Comparison of ENCODE assay signal across 28 cellular contexts in the genomic region with DNA sequence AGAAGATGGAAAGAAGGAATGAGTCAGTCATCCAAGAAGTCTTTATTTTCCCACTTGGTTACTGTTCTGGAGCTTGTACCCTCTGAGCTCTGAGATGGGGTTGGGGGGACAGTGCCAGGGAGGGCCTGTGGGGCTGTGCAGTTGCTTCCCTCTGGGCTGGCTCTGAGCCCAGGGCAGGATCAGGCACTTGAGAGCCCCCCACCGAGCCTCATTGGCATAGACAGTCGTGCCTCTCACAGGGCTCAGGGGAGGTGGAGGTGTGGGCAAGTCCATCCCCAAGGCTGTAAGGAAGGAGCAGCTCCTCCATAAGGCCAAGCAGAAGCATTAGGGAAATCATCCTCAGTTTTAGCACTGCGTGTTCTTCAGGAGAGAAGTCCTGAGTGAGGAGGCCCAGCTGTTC. TPM values are rescaled to one million over a fixed set of nuclear protein-coding genes. Genes with fewer than 3 reads are reported as not detected.
DNase-seq lines count a peak whose midpoint lies in the region; ATAC-seq lines count a peak whose summit lies in the region.
"Had no signal": no experiment of that assay in that cellular context is flagged by ENCODE, and none has a peak within 500 bp of the region (broad histone marks: within the 10 kb centered on the region; RNA-seq: fewer than 3 reads in every experiment).

No MANE protein-coding gene starts in this region.

- CTCF ChIA-PET in activated CD8-positive, alpha-beta memory T cell treated with anti-CD3 and anti-CD28 coated beads, Interleukin-2, amount 10 ng/mL, durations not matched to agents 7 days and 5 days (lab: Charles Lee), result interaction anchor here (1.3 to 4.4 kb wide), 4 partner anchors 9 to 251 kb away, joined by 3 to 30 read pairs (median 24); a partner anchor contains a TSS

- no peak overlapping the region for H3K4ac ChIP-seq in neuronal stem cell (ENCODE audit: low read length)

- peaks cover 0 to 1% of the 10 kb centered on the region in 2 donors for H3K9me3 ChIP-seq in neuronal stem cell (replicated peaks in 1 of 2; ENCODE audit: control insufficient read depth in 2 of 2, insufficient read depth in 1 of 2, low read depth in 1 of 2, low read length in 2 of 2)
- H3K9me3 ChIP-seq: BLaER1, breast epithelium, left lung, suprapubic skin had no signal

- H3K27ac Mint-ChIP-seq in activated CD8-positive, alpha-beta memory T cell treated with anti-CD3 and anti-CD28 coated beads, Interleukin-2, amount 10 ng/mL, durations not matched to agents 7 days and 5 days, result peak overlapping the region; percentile 54
- H3K27ac Mint-ChIP-seq: activated naive CD4-positive, alpha-beta T cell treated with anti-CD3 and anti-CD28 coated beads for 36 hours; activated T-cell treated with anti-CD3 and anti-CD28 coated beads, Interleukin-2, amount 50 U/mL, for 72 hours had no signal

- H3K9me3 Mint-ChIP-seq in activated CD8-positive, alpha-beta memory T cell treated with anti-CD3 and anti-CD28 coated beads, Interleukin-2, amount 10 ng/mL, durations not matched to agents 7 days and 5 days (ENCODE audit: low read depth), result no peaks in the 10 kb centered on the region
- H3K9me3 Mint-ChIP-seq: activated naive CD4-positive, alpha-beta T cell treated with anti-CD3 and anti-CD28 coated beads for 36 hours; activated T-cell treated with anti-CD3 and anti-CD28 coated beads, Interleukin-2, amount 50 U/mL, for 72 hours; H9; T-cell had no signal

- H3K27me3 ChIP-seq in neuronal stem cell (ENCODE audit: control insufficient read depth in 3 of 3, insufficient read depth in 3 of 3, low read depth in 1 of 3, low read length in 3 of 3), result peaks cover 0 to 52% (median 8%) of the 10 kb centered on the region in 3 experiments
- H3K27me3 ChIP-seq: BLaER1, breast epithelium, left lung, suprapubic skin had no signal

- H3K4me3 Mint-ChIP-seq in activated CD8-positive, alpha-beta memory T cell treated with anti-CD3 and anti-CD28 coated beads, Interleukin-2, amount 10 ng/mL, durations not matched to agents 7 days and 5 days, result no peak overlapping the region
- H3K4me3 Mint-ChIP-seq: activated naive CD4-positive, alpha-beta T cell treated with anti-CD3 and anti-CD28 coated beads for 36 hours; activated T-cell treated with anti-CD3 and anti-CD28 coated beads, Interleukin-2, amount 50 U/mL, for 72 hours; H9 had no signal

- no peak overlapping the region for H3K4me3 ChIP-seq in neuronal stem cell (ENCODE audit: low read length in 2 of 2)
- H3K4me3 ChIP-seq: BLaER1, breast epithelium, left lung, suprapubic skin had no signal

- H2AK5ac ChIP-seq in neuronal stem cell (ENCODE audit: low read depth, low read length), result no peak overlapping the region

- no peak overlapping the region for H2BK120ac ChIP-seq in neuronal stem cell (ENCODE audit: low read depth, low read length)

- no peak overlapping the region for H4K8ac ChIP-seq in neuronal stem cell (ENCODE audit: low read depth, low read length)

- H3K36me3 ChIP-seq in neuronal stem cell (replicated peaks in 1 of 2; ENCODE audit: control insufficient read depth in 2 of 2, insufficient read depth in 2 of 2, low read length in 2 of 2), result peaks cover 0 to 4% of the 10 kb centered on the region in 2 donors
- H3K36me3 ChIP-seq: breast epithelium, suprapubic skin had no signal

- no peak for ATAC-seq in activated CD8-positive, alpha-beta memory T cell treated with anti-CD3 and anti-CD28 coated beads, Interleukin-2, amount 10 ng/mL, durations not matched to agents 7 days and 5 days
- no peak for ATAC-seq in GM21717 (IDR thresholded peaks at IDR 0.05; ENCODE audit: unreplicated experiment)
- ATAC-seq: activated T-cell treated with anti-CD3 and anti-CD28 coated beads, Interleukin-2, amount 50 U/mL, for 72 hours; left lung; T-cell had no signal

- H3K4me1 Mint-ChIP-seq in activated CD8-positive, alpha-beta memory T cell treated with anti-CD3 and anti-CD28 coated beads, Interleukin-2, amount 10 ng/mL, durations not matched to agents 7 days and 5 days, result peaks cover 42% of the 10 kb centered on the region

- peaks cover 8% of the 10 kb centered on the region for H3K79me1 ChIP-seq in neuronal stem cell (ENCODE audit: low read depth, low read length)

- no peaks in the 10 kb centered on the region for H3K27me3 Mint-ChIP-seq in activated CD8-positive, alpha-beta memory T cell treated with anti-CD3 and anti-CD28 coated beads, Interleukin-2, amount 10 ng/mL, durations not matched to agents 7 days and 5 days
- H3K27me3 Mint-ChIP-seq: T-cell had no signal

- peak overlapping the region; percentile 63 for H3K23ac ChIP-seq in neuronal stem cell (ENCODE audit: low read depth, low read length, poor library complexity)

- H3K4me1 ChIP-seq in neuronal stem cell (ENCODE audit: control insufficient read depth in 2 of 2, insufficient read depth in 1 of 2, low read depth in 1 of 2, low read length in 2 of 2), result peaks cover 9 to 12% of the 10 kb centered on the region in 2 donors

- no peak overlapping the region for H3K4me2 ChIP-seq in neuronal stem cell (ENCODE audit: insufficient read depth, low read length, poor library complexity, severe bottlenecking)
- H3K4me2 ChIP-seq: BLaER1 had no signal

- peaks cover 30% of the 10 kb centered on the region for H3K36me3 Mint-ChIP-seq in activated CD8-positive, alpha-beta memory T cell treated with anti-CD3 and anti-CD28 coated beads, Interleukin-2, amount 10 ng/mL, durations not matched to agents 7 days and 5 days

- H3K27ac ChIP-seq in neuronal stem cell (replicated peaks; ENCODE audit: low read length), result no peak overlapping the region
- H3K27ac ChIP-seq: BLaER1, breast epithelium, left lung, suprapubic skin had no signal

- no peak overlapping the region for H3K14ac ChIP-seq in neuronal stem cell (ENCODE audit: low read length)

- no peak for DNase-seq in activated CD8-positive, alpha-beta memory T cell treated with anti-CD3 and anti-CD28 coated beads, Interleukin-2, amount 10 ng/mL, durations not matched to agents 7 days and 5 days
- no peak for DNase-seq in activated CD8-positive, alpha-beta memory T cell treated with anti-CD3 and anti-CD28 coated beads, Interleukin-2, amount 50 U/mL, for 48 hours
- DNase-seq in NCI-H345 treated with DMSO at 0.1 percent for 48 hours (lab: John Stamatoyannopoulos, UW; ENCODE audit: unreplicated experiment) (peak; percentile 25), neuronal stem cell (ENCODE audit: low spot score) (no peak), HUDEP-2 (lab: John Stamatoyannopoulos, UW; ENCODE audit: unreplicated experiment in 76 of 76) (no peak)
- DNase-seq: activated naive CD4-positive, alpha-beta T cell treated with anti-CD3 and anti-CD28 coated beads for 36 hours; activated T-cell treated with anti-CD3 and anti-CD28 coated beads, Interleukin-2, amount 50 U/mL, for 72 hours; COR-L47; DMS53; H9; IMR-90; mesenchymal stem cell; NCI-H1105 treated with DMSO at 0.1 percent for 48 hours; NCI-H2029; NCI-H2227 treated with DMSO at 0.1 percent for 48 hours; NCI-H774; occipital lobe; RPMI8226; stimulated activated naive CD4-positive, alpha-beta T cell; T-cell had no signal

- H3K9ac ChIP-seq in neuronal stem cell (ENCODE audit: low read depth, low read length, poor library complexity), result no peak overlapping the region
- H3K9ac ChIP-seq: BLaER1 had no signal

- no peak overlapping the region for H2AFZ ChIP-seq in neuronal stem cell (ENCODE audit: low read length)

- H4K91ac ChIP-seq in neuronal stem cell (ENCODE audit: low read depth, low read length, poor library complexity), result peak overlapping the region; percentile 30

- H2BK15ac ChIP-seq in neuronal stem cell (ENCODE audit: low read length), result peak overlapping the region; percentile 77

- H2BK12ac ChIP-seq in neuronal stem cell (ENCODE audit: low read length), result no peak overlapping the region

- WGBS in neuronal stem cell (ENCODE audit: extremely low coverage in 2 of 2, insufficient read length in 2 of 2, insufficient replicate concordance in 1 of 2), 2 donors, result no CpG with 5 or more reads among the region's 3 CpGs

- peak overlapping the region; percentile 22 for H3K18ac ChIP-seq in neuronal stem cell (ENCODE audit: low read length)

- H2BK5ac ChIP-seq in neuronal stem cell (ENCODE audit: low read length), result no peak overlapping the region

RNA-seq across cellular contexts. Expression of a gene that starts 2.5 kb away (rescaled TPM):
- total RNA-seq in activated CD8-positive, alpha-beta memory T cell treated with anti-CD3 and anti-CD28 coated beads, Interleukin-2, amount 10 ng/mL, durations not matched to agents 7 days and 5 days, result 10 to 100 TPM; 50.0 to 68.9 TPM
- 33.4 TPM for polyA plus RNA-seq in neuronal stem cell (2013, experiment 1 of 2)
- 32.1 TPM for polyA plus RNA-seq in neuronal stem cell (2013, experiment 2 of 2)

RNA-seq across cellular contexts. Expression of a gene that starts 13.4 kb away (rescaled TPM):
- 100 to 1,000 TPM; 228 to 410 TPM for total RNA-seq in activated CD8-positive, alpha-beta memory T cell treated with anti-CD3 and anti-CD28 coated beads, Interleukin-2, amount 10 ng/mL, durations not matched to agents 7 days and 5 days
- not detected for polyA plus RNA-seq in neuronal stem cell (2013, experiment 1 of 2)
- not detected for polyA plus RNA-seq in neuronal stem cell (2013, experiment 2 of 2)
- total RNA-seq: IMR-90, SK-MEL-5 had no signal

RNA-seq across cellular contexts. Expression of a gene that starts 24.3 kb away (rescaled TPM):
- not detected for total RNA-seq in activated CD8-positive, alpha-beta memory T cell treated with anti-CD3 and anti-CD28 coated beads, Interleukin-2, amount 10 ng/mL, durations not matched to agents 7 days and 5 days
- 0.06 TPM for polyA plus RNA-seq in neuronal stem cell (2013, experiment 1 of 2)
- polyA plus RNA-seq in neuronal stem cell (2013, experiment 2 of 2), result 0.08 TPM
- total RNA-seq: activated CD8-positive, alpha-beta memory T cell treated with anti-CD3 and anti-CD28 coated beads for 36 hours; activated naive CD4-positive, alpha-beta T cell treated with anti-CD3 and anti-CD28 coated beads for 36 hours; activated T-cell treated with anti-CD3 and anti-CD28 coated beads, Interleukin-2, amount 50 U/mL, for 72 hours; breast epithelium; IMR-90; pulmonary artery endothelial cell; SK-MEL-5; suprapubic skin; T-cell had no signal

RNA-seq across cellular contexts. Expression of a gene that starts 46.6 kb away (rescaled TPM):
- total RNA-seq in activated CD8-positive, alpha-beta memory T cell treated with anti-CD3 and anti-CD28 coated beads, Interleukin-2, amount 10 ng/mL, durations not matched to agents 7 days and 5 days, result under 1 TPM in 1 of 2 experiments, not detected in 1; 0.26 TPM
- polyA plus RNA-seq in neuronal stem cell (2013, experiment 1 of 2), result 0.21 TPM
- polyA plus RNA-seq in neuronal stem cell (2013, experiment 2 of 2), result 0.15 TPM
- total RNA-seq: IMR-90, pulmonary artery endothelial cell, SK-MEL-5 had no signal
- polyA plus RNA-seq: IMR-90 had no signal
